Comparison of ENCODE assay signal across 1 cellular context in genomic region chr3:184227481-184227935, GRCh38.
TF ChIP-seq lines count a peak whose summit lies in the region.

No MANE protein-coding gene starts in this region.

TF ChIP-seq in H1, 55 proteins besides CTCF, POLR2A, EP300 and RAD21:
- 0 out of 2 replicates have a peak, but pooled peaks have one; percentile 6 for TF ChIP-seq FOSL1 (IDR thresholded peaks at IDR 0.05; ENCODE audit: insufficient read depth, low read depth, low read length)
- TF ChIP-seq POLR2AphosphoS5 (IDR thresholded peaks at IDR 0.05; ENCODE audit: low read depth, low read length) = no peak
